In genomic region chr13:109785892-109786450, GRCh38 we compare ENCODE assay signal across 8 cellular contexts. TPM values are rescaled to one million over a fixed set of nuclear protein-coding genes. Genes with fewer than 3 reads are reported as not detected.
DNase-seq lines count a peak whose midpoint lies in the region; ATAC-seq, FAIRE-seq and TF ChIP-seq lines count a peak whose summit lies in the region.

No MANE protein-coding gene starts in this region.

- H3K27me3 ChIP-seq in adrenal gland, result no peaks in the 10 kb centered on the region

- intact Hi-C loops in adrenal gland (cut with DNase I), result loop anchor here (5.0 to 10.0 kb wide), 4 partner anchors 71 to 641 kb away; no protein-coding TSS in a partner anchor
- intact Hi-C loops in kidney (cut with DNase I), result no loop called here

- H3K4me1 ChIP-seq in adrenal gland (replicated peaks in 1 of 2) (peaks cover 18 to 53% of the 10 kb centered on the region in 2 donors), kidney (ENCODE audit: control insufficient read depth in 1 of 2, insufficient read depth in 1 of 2, low read depth in 1 of 2, low read length in 2 of 2) (peaks cover 4 to 11% of the 10 kb centered on the region in 2 donors)

- H3K9ac ChIP-seq in kidney (ENCODE audit: low read length in 2 of 2), result peak overlapping the region; percentile 39 to 73

- TF ChIP-seq CTCF in adrenal gland (IDR thresholded peaks at IDR 0.05), result no peak
- no peak for TF ChIP-seq CTCF in kidney (IDR thresholded peaks at IDR 0.05; ENCODE audit: borderline replicate concordance, extremely low read depth, insufficient read depth)

- peak; percentile 7 for ATAC-seq in HG03103 (IDR thresholded peaks at IDR 0.05; ENCODE audit: low read depth, unreplicated experiment)

- no peaks in the 10 kb centered on the region for H3K9me3 ChIP-seq in adrenal gland (replicated peaks in 1 of 3)
- no peaks in the 10 kb centered on the region for H3K9me3 ChIP-seq in kidney (ENCODE audit: control insufficient read depth in 1 of 2, low read length in 2 of 2)

- peak overlapping the region; percentile 35 to 82 (median 64) for H3K4me3 ChIP-seq in adrenal gland
- peak overlapping the region; percentile 58 to 72 for H3K4me3 ChIP-seq in kidney (ENCODE audit: low read length in 2 of 2)

- H3K36me3 ChIP-seq in adrenal gland (replicated peaks in 1 of 2) (peaks cover 0 to 27% of the 10 kb centered on the region in 2 donors), kidney (ENCODE audit: control insufficient read depth in 1 of 2, insufficient read depth in 2 of 2, low read length in 2 of 2) (no peaks in the 10 kb centered on the region)

- H3K27ac ChIP-seq in adrenal gland (peak overlapping the region; percentile 69 to 98 (median 91)), kidney (ENCODE audit: low read depth in 2 of 2, low read length in 2 of 2) (peak overlapping the region; percentile 91 to 93), temporal lobe (ENCODE audit: low read depth, low read length) (peak overlapping the region; percentile 77)

- 0 to 2% (median 1%) methylated on average over 1 to 87 of the region's 88 CpGs; no CpG with 5 or more reads in 1 of the 4 donors for WGBS in adrenal gland, 4 donors

- peak; percentile 37 for DNase-seq in stimulated activated naive CD4-positive, alpha-beta T cell treated with Interleukin-2 at 50 U/mL for 16 hours (lab: John Stamatoyannopoulos, UW)
- no peak for DNase-seq in stimulated activated naive CD4-positive, alpha-beta T cell (lab: John Stamatoyannopoulos, UW)
- DNase-seq in adrenal gland (peak in 3 of 7 donors; percentile 34 to 56 (median 50)), kidney (no peak), Kasumi-1 (lab: John Stamatoyannopoulos, UW) (no peak), DMS114 treated with DMSO at 0.1 percent for 48 hours (lab: John Stamatoyannopoulos, UW; ENCODE audit: unreplicated experiment) (no peak)

- FAIRE-seq in kidney (lab: Jason Lieb, UNC), result no peak

- TF ChIP-seq POLR2A in adrenal gland (IDR thresholded peaks at IDR 0.05), result no peak

RNA-seq across cellular contexts. Expression of gene IRS2, which starts 0.4 kb away (rescaled TPM):
- total RNA-seq in adrenal gland, result 10 to 100 TPM; 43.4 to 84.2 (median 50.2) TPM
- 10 to 100 TPM; 11.3 to 15.1 (median 12.8) TPM for polyA plus RNA-seq in adrenal gland
- 12.9 TPM for total RNA-seq in kidney
- 2.1 TPM for polyA plus RNA-seq in kidney (ENCODE audit: insufficient read depth, low read depth, low replicate concordance)
- total RNA-seq in temporal lobe, result 16.7 TPM
